Comparison of ENCODE assay signal across 8 cellular contexts in the genomic region with DNA sequence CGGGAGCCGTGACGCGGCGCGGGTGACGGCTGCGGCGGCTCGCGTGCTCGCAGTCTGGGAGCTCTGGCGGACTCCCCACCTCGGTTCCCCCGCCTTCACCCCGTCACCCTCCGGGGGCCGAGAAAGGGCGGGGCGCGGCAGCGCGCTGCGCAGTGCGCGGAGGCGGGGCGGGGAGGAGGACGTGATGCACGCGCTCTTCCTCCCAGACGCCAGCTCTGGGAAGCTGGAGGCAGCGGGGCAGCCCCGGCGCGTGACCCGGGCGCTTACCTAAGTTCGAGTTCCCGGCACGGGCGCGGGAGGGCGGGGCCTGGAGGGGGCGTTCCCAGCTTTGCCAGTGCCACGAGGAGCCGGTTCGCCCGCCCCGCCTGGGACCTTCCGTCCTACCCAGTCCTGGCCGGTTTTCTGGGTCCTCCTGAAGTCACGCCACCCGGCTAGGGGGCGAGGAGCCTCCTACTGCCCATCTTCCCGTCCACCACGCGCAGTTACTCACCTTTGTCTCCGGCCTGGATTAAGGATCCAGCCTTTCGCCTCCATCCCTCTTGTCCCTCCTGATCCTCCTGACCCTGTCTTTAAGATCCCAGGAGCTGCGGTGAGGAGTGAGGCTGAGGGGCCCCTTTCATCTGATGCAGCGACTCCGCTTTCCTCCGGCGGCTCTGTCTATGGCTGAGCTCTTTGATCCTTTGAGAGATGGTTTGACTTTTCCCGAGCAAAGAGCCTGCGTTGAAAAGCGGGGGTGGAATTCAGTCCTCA. TPM values are rescaled to one million over a fixed set of nuclear protein-coding genes. Genes with fewer than 3 reads are reported as not detected.
DNase-seq lines count a peak whose midpoint lies in the region; TF ChIP-seq lines count a peak whose summit lies in the region.

No MANE protein-coding gene starts in this region.

- H3K36me3 ChIP-seq in HAP-1 (replicated peaks) (no peaks in the 10 kb centered on the region), MG63 (no peaks in the 10 kb centered on the region), stomach (peaks cover 0 to 4% (median 0%) of the 10 kb centered on the region in 4 donors)

- H3K4me1 ChIP-seq in HAP-1 (peaks cover 16% of the 10 kb centered on the region), stomach (peaks cover 4 to 45% (median 25%) of the 10 kb centered on the region in 4 donors)

- H3K27ac ChIP-seq in stomach, result peak overlapping the region; percentile 97 to 100 (median 99)

- H3K4me3 ChIP-seq in HAP-1 (peak overlapping the region; percentile 73), MG63 (peak overlapping the region; percentile 68), foreskin fibroblast (ENCODE audit: low read depth in 1 of 2, low read length in 2 of 2) (peak overlapping the region; percentile 72 to 92), stomach (peak overlapping the region; percentile 68 to 82 (median 76))

- peak in 2 of 4 donors; percentile 56 to 61 for TF ChIP-seq POLR2A in stomach (IDR thresholded peaks at IDR 0.05)

- TF ChIP-seq EP300 in stomach (IDR thresholded peaks at IDR 0.05), result peak; percentile 91

- peak overlapping the region; percentile 99 for H3K27ac Mint-ChIP-seq in neural crest cell (ENCODE audit: unreplicated experiment)

- no peak for TF ChIP-seq CTCF in foreskin fibroblast (IDR thresholded peaks at IDR 0.05; ENCODE audit: low read depth, low read length)
- no peak for TF ChIP-seq CTCF in neural crest cell (conservative IDR thresholded peaks at IDR 0.05)
- TF ChIP-seq CTCF in stomach (IDR thresholded peaks at IDR 0.05), result no peak

- DNase-seq in G401 (ENCODE audit: low spot score) (peak; percentile 97), HAP-1 (ENCODE audit: low spot score in 2 of 2) (peak; percentile 88 to 98), MG63 (peak; percentile 95), SHP77 (lab: John Stamatoyannopoulos, UW) (peak; percentile 92 to 94), activated gamma-delta T cell treated with Interleukin-2 at 50 U/mL for 16 hours (peak; percentile 92), foreskin fibroblast (peak; percentile 99 to 100), neural crest cell (ENCODE audit: low read depth, low spot score) (peak; percentile 90), stomach (peak; percentile 100)

- H3K27me3 ChIP-seq in HAP-1 (ENCODE audit: low read depth) (peaks cover under 1% of the 10 kb centered on the region; the same call in 1 of the 2 replicates), MG63 (no peaks in the 10 kb centered on the region), stomach (no peaks in the 10 kb centered on the region)

- H3K9me3 ChIP-seq in HAP-1, result no peaks in the 10 kb centered on the region
- no peaks in the 10 kb centered on the region for H3K9me3 ChIP-seq in MG63
- no peaks in the 10 kb centered on the region for H3K9me3 ChIP-seq in stomach

- H3K36me3 Mint-ChIP-seq in neural crest cell (ENCODE audit: low read depth), result no peaks in the 10 kb centered on the region

- no peaks in the 10 kb centered on the region for H3K27me3 Mint-ChIP-seq in neural crest cell (ENCODE audit: low read depth)

- H3K4me1 Mint-ChIP-seq in neural crest cell, result peaks cover 25% of the 10 kb centered on the region

- intact Hi-C loops in stomach (cut with DNase I; ENCODE audit: low total_unique reads), result no loop called here

- 0 to 1% (median 0%) methylated on average over 25 to 68 of the region's 68 CpGs for WGBS in stomach, 5 donors

- in situ Hi-C loops in G401 (cut with HindIII; ENCODE audit: low sequenced_read_pairs) (no loop called here), HAP-1 (cut with MboI; ENCODE audit: low sequenced_read_pairs) (no loop called here)

- H3K4me3 Mint-ChIP-seq in neural crest cell, result peak overlapping the region; percentile 93

- H3K9me3 Mint-ChIP-seq in neural crest cell, result no peaks in the 10 kb centered on the region

RNA-seq across cellular contexts. Expression of gene NAMPT, which starts 0.4 kb away (rescaled TPM):
- 107 and 111 TPM in 2 replicates for total RNA-seq in G401 (2014; rRNA removed; shearing (Covaris generic))
- total RNA-seq in MG63 (2014; rRNA removed; shearing (Covaris generic); ENCODE audit: low replicate concordance), result 39.7 and 83.9 TPM in 2 replicates
- 52.7 and 57.7 TPM in 2 replicates for total RNA-seq in neural crest cell
- 100 to 1,000 TPM in 3 of 5 donors, 10 to 100 TPM in 2; 17.1 to 209 (median 120) TPM for total RNA-seq in stomach
- polyA plus RNA-seq in stomach, result 100 to 1,000 TPM in 2 of 3 donors, 10 to 100 TPM in 1; 70.6 to 187 (median 183) TPM

Comparison
In these comparisons a context has a peak if more than half of its experiments do, and no peak if none do; other contexts are left out.
1. Peak in every context shown above with its lines: DNase-seq, H3K4me3 ChIP-seq and H3K27ac ChIP-seq.